In the genomic region with DNA sequence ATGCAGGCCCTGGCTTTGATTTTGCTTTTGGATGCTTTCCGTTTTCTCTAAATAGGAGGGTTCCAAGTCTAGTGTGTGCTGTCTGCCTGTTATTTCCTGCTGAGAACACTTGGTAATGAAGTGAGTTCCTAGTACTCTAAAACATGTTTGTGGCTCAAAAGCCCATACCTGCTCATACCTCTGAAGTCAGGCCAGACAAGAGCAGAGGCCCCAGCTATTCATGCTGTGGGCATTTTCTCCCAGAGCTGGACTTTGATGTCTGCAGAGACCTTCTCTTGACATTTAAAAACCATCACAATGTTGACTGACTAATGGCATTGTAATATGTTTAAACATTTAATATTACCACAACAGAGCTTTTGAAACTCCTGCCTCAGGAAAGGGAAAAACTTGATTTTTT, we compare ENCODE assay signal across 16 cellular contexts.
DNase-seq lines count a peak whose midpoint lies in the region; ATAC-seq, FAIRE-seq and TF ChIP-seq lines count a peak whose summit lies in the region.
"Had no signal": no experiment of that assay in that cellular context is flagged by ENCODE, and none has a peak within 500 bp of the region (broad histone marks: within the 10 kb centered on the region; RNA-seq: fewer than 3 reads in every experiment).

No MANE protein-coding gene starts in this region.

- TF ChIP-seq CTCF in activated CD8-positive, alpha-beta T cell treated with anti-CD3 and anti-CD28 coated beads for 36 hours (IDR thresholded peaks at IDR 0.05) = no peak
- TF ChIP-seq CTCF in esophagus squamous epithelium (IDR thresholded peaks at IDR 0.05) = no peak
- TF ChIP-seq CTCF in mesothelial cell of epicardium (IDR thresholded peaks at IDR 0.05; ENCODE audit: unreplicated experiment) = no peak

- H3K4me3 ChIP-seq in esophagus squamous epithelium = no peak overlapping the region
- H3K4me3 ChIP-seq in CD4-positive, alpha-beta memory T cell (ENCODE audit: low read length in 2 of 2) = no peak overlapping the region

- H3K4me3 Mint-ChIP-seq in activated CD8-positive, alpha-beta T cell treated with anti-CD3 and anti-CD28 coated beads for 36 hours = no peak overlapping the region
- H3K4me3 Mint-ChIP-seq in activated CD8-positive, alpha-beta T cell treated with anti-CD3 and anti-CD28 coated beads, Interleukin-2, amount 10 ng/mL, durations not matched to agents 7 days and 5 days = no peak overlapping the region
- H3K4me3 Mint-ChIP-seq in mesothelial cell of epicardium = no peak overlapping the region
- no peak overlapping the region for H3K4me3 Mint-ChIP-seq in CD4-positive, alpha-beta memory T cell
- H3K4me3 Mint-ChIP-seq: stimulated activated memory B cell treated with anti-CD40 and anti-IgM and Interleukin-4, amounts not matched to agents 10 μg/mL and 1 μg/mL and 100 μg/mL, for 72 hours had no signal

- intact Hi-C loops in activated CD8-positive, alpha-beta T cell treated with anti-CD3 and anti-CD28 coated beads for 36 hours (cut with micrococcal nuclease) = no loop called here
- intact Hi-C loops in esophagus squamous epithelium (cut with DNase I) = no loop called here
- intact Hi-C loops in CD4-positive, alpha-beta memory T cell (cut with micrococcal nuclease) = no loop called here

- 21 to 40% methylated on average over 1 of the region's 1 CpG for WGBS in esophagus squamous epithelium, 2 donors

- no peak overlapping the region for H3K27ac Mint-ChIP-seq in activated CD8-positive, alpha-beta T cell treated with anti-CD3 and anti-CD28 coated beads for 36 hours
- H3K27ac Mint-ChIP-seq in activated CD8-positive, alpha-beta T cell treated with anti-CD3 and anti-CD28 coated beads, Interleukin-2, amount 10 ng/mL, durations not matched to agents 7 days and 5 days = no peak overlapping the region
- H3K27ac Mint-ChIP-seq in mesothelial cell of epicardium = peak overlapping the region; percentile 81
- H3K27ac Mint-ChIP-seq in CD4-positive, alpha-beta memory T cell = peak overlapping the region in 2 of 7 donors; percentile 51 to 57
- H3K27ac Mint-ChIP-seq: stimulated activated memory B cell treated with anti-CD40 and anti-IgM and Interleukin-4, amounts not matched to agents 10 μg/mL and 1 μg/mL and 100 μg/mL, for 72 hours had no signal

- peak overlapping the region; percentile 25 to 61 (median 48) for H3K27ac ChIP-seq in esophagus squamous epithelium
- H3K27ac ChIP-seq in CD4-positive, alpha-beta memory T cell (ENCODE audit: low read depth, low read length) = no peak overlapping the region
- H3K27ac ChIP-seq: KMS-11 had no signal

- peaks cover 16 to 47% (median 17%) of the 10 kb centered on the region in 3 donors for H3K4me1 ChIP-seq in esophagus squamous epithelium
- H3K4me1 ChIP-seq in CD4-positive, alpha-beta memory T cell (ENCODE audit: insufficient read depth, low read length) = no peaks in the 10 kb centered on the region

- no peak for TF ChIP-seq POLR2A in esophagus squamous epithelium (IDR thresholded peaks at IDR 0.05)

- DNase-seq in activated CD8-positive, alpha-beta T cell treated with anti-CD3 and anti-CD28 coated beads for 36 hours = peak; percentile 6
- DNase-seq in activated CD8-positive, alpha-beta T cell treated with anti-CD3 and anti-CD28 coated beads, Interleukin-2, amount 10 ng/mL, durations not matched to agents 7 days and 5 days = no peak
- DNase-seq in esophagus squamous epithelium (lab: John Stamatoyannopoulos, UW) (no peak), mesothelial cell of epicardium (ENCODE audit: low spot score in 2 of 2, unreplicated experiment in 2 of 2) (no peak), urothelium cell line (ENCODE audit: low spot score) (peak; percentile 49)
- no peak for DNase-seq in CD4-positive, alpha-beta memory T cell
- DNase-seq: NCI-H2081; nucleus accumbens; OCI-M1; stimulated activated CD4-positive, alpha-beta T cell treated with anti-CD3 and anti-CD28 coated beads, Interleukin-2, amount 100 ng/mL, for 24 hours; T-helper 9 cell had no signal

- H3K9me3 ChIP-seq in esophagus squamous epithelium = no peaks in the 10 kb centered on the region
- H3K9me3 ChIP-seq in CD4-positive, alpha-beta memory T cell (ENCODE audit: control insufficient read depth in 1 of 2, low read length in 2 of 2) = no peaks in the 10 kb centered on the region

- no peaks in the 10 kb centered on the region for H3K27me3 ChIP-seq in esophagus squamous epithelium
- H3K27me3 ChIP-seq in CD4-positive, alpha-beta memory T cell (ENCODE audit: insufficient read depth, low read length) = no peaks in the 10 kb centered on the region

- no peaks in the 10 kb centered on the region for H3K36me3 ChIP-seq in esophagus squamous epithelium
- no peaks in the 10 kb centered on the region for H3K36me3 ChIP-seq in CD4-positive, alpha-beta memory T cell (ENCODE audit: insufficient read depth, low read length)

- peaks cover 7% of the 10 kb centered on the region for H3K4me1 Mint-ChIP-seq in activated CD8-positive, alpha-beta T cell treated with anti-CD3 and anti-CD28 coated beads for 36 hours (ENCODE audit: low read depth)
- no peaks in the 10 kb centered on the region for H3K4me1 Mint-ChIP-seq in activated CD8-positive, alpha-beta T cell treated with anti-CD3 and anti-CD28 coated beads, Interleukin-2, amount 10 ng/mL, durations not matched to agents 7 days and 5 days (ENCODE audit: low read depth)
- peaks cover 25% of the 10 kb centered on the region for H3K4me1 Mint-ChIP-seq in mesothelial cell of epicardium
- no peaks in the 10 kb centered on the region for H3K4me1 Mint-ChIP-seq in CD4-positive, alpha-beta memory T cell
- H3K4me1 Mint-ChIP-seq: stimulated activated memory B cell treated with anti-CD40 and anti-IgM and Interleukin-4, amounts not matched to agents 10 μg/mL and 1 μg/mL and 100 μg/mL, for 72 hours had no signal

- POLR2A ChIA-PET in activated CD8-positive, alpha-beta T cell treated with anti-CD3 and anti-CD28 coated beads for 36 hours (lab: Charles Lee) = no interaction called here
- POLR2A ChIA-PET in activated CD8-positive, alpha-beta T cell treated with anti-CD3 and anti-CD28 coated beads, Interleukin-2, amount 10 ng/mL, durations not matched to agents 7 days and 5 days (lab: Charles Lee) = no interaction called here
- POLR2A ChIA-PET in CD4-positive, alpha-beta memory T cell (lab: Charles Lee; ENCODE audit: partially characterized antibody) = no interaction called here

- CTCF ChIA-PET in activated CD8-positive, alpha-beta T cell treated with anti-CD3 and anti-CD28 coated beads for 36 hours (lab: Charles Lee) = no interaction called here
- CTCF ChIA-PET in activated CD8-positive, alpha-beta T cell treated with anti-CD3 and anti-CD28 coated beads, Interleukin-2, amount 10 ng/mL, durations not matched to agents 7 days and 5 days (lab: Charles Lee) = no interaction called here
- CTCF ChIA-PET in CD4-positive, alpha-beta memory T cell (lab: Charles Lee; ENCODE audit: partially characterized antibody) = no interaction called here

- H3K27me3 Mint-ChIP-seq in activated CD8-positive, alpha-beta T cell treated with anti-CD3 and anti-CD28 coated beads for 36 hours = no peaks in the 10 kb centered on the region
- H3K27me3 Mint-ChIP-seq in activated CD8-positive, alpha-beta T cell treated with anti-CD3 and anti-CD28 coated beads, Interleukin-2, amount 10 ng/mL, durations not matched to agents 7 days and 5 days (ENCODE audit: low read depth) = no peaks in the 10 kb centered on the region
- no peaks in the 10 kb centered on the region for H3K27me3 Mint-ChIP-seq in mesothelial cell of epicardium (ENCODE audit: low read depth)
- peaks cover 1 to 6% of the 10 kb centered on the region in 2 donors for H3K27me3 Mint-ChIP-seq in CD4-positive, alpha-beta memory T cell

- FAIRE-seq in urothelium cell line (lab: Jason Lieb, UNC) = no peak
- FAIRE-seq: A204.1 had no signal

- H3K36me3 Mint-ChIP-seq in activated CD8-positive, alpha-beta T cell treated with anti-CD3 and anti-CD28 coated beads for 36 hours (ENCODE audit: low read depth) = no peaks in the 10 kb centered on the region
- no peaks in the 10 kb centered on the region for H3K36me3 Mint-ChIP-seq in activated CD8-positive, alpha-beta T cell treated with anti-CD3 and anti-CD28 coated beads, Interleukin-2, amount 10 ng/mL, durations not matched to agents 7 days and 5 days (ENCODE audit: low read depth)
- peaks cover 6% of the 10 kb centered on the region for H3K36me3 Mint-ChIP-seq in mesothelial cell of epicardium
- no peaks in the 10 kb centered on the region for H3K36me3 Mint-ChIP-seq in CD4-positive, alpha-beta memory T cell
- H3K36me3 Mint-ChIP-seq: stimulated activated memory B cell treated with anti-CD40 and anti-IgM and Interleukin-4, amounts not matched to agents 10 μg/mL and 1 μg/mL and 100 μg/mL, for 72 hours had no signal

- no peaks in the 10 kb centered on the region for H3K9me3 Mint-ChIP-seq in activated CD8-positive, alpha-beta T cell treated with anti-CD3 and anti-CD28 coated beads for 36 hours
- H3K9me3 Mint-ChIP-seq in activated CD8-positive, alpha-beta T cell treated with anti-CD3 and anti-CD28 coated beads, Interleukin-2, amount 10 ng/mL, durations not matched to agents 7 days and 5 days (ENCODE audit: insufficient read depth) = no peaks in the 10 kb centered on the region
- H3K9me3 Mint-ChIP-seq in mesothelial cell of epicardium = no peaks in the 10 kb centered on the region
- H3K9me3 Mint-ChIP-seq in CD4-positive, alpha-beta memory T cell = no peaks in the 10 kb centered on the region
- H3K9me3 Mint-ChIP-seq: stimulated activated memory B cell treated with anti-CD40 and anti-IgM and Interleukin-4, amounts not matched to agents 10 μg/mL and 1 μg/mL and 100 μg/mL, for 72 hours had no signal

- peak; percentile 37 for ATAC-seq in activated CD8-positive, alpha-beta T cell treated with anti-CD3 and anti-CD28 coated beads for 36 hours
- ATAC-seq in activated CD8-positive, alpha-beta T cell treated with anti-CD3 and anti-CD28 coated beads, Interleukin-2, amount 10 ng/mL, durations not matched to agents 7 days and 5 days = no peak
- no peak for ATAC-seq in GM18873 (IDR thresholded peaks at IDR 0.05; ENCODE audit: low FRiP score, unreplicated experiment)
- no peak for ATAC-seq in HG02870 (IDR thresholded peaks at IDR 0.05; ENCODE audit: unreplicated experiment)
- ATAC-seq: stimulated activated memory B cell treated with anti-CD40 and anti-IgM and Interleukin-4, amounts not matched to agents 10 μg/mL and 1 μg/mL and 100 μg/mL, for 72 hours had no signal

Comparison
In these comparisons a context has a peak if more than half of its experiments do, and no peak if none do; other contexts are left out.
1. DNase-seq: peak in activated CD8-positive, alpha-beta T cell treated with anti-CD3 and anti-CD28 coated beads for 36 hours (single experiment) and urothelium cell line (single experiment); none in activated CD8-positive, alpha-beta T cell treated with anti-CD3 and anti-CD28 coated beads, Interleukin-2, amount 10 ng/mL, durations not matched to agents 7 days and 5 days (single experiment), esophagus squamous epithelium (single experiment), mesothelial cell of epicardium (0 of 2) and CD4-positive, alpha-beta memory T cell (0 of 5).